In genomic region chr16:474420-475122, GRCh38 we compare ENCODE assay signal across 23 cellular contexts. TPM values are rescaled to one million over a fixed set of nuclear protein-coding genes. Genes with fewer than 3 reads are reported as not detected.
A peak's percentile ranks its signal among the peaks of the same experiment; 100 is the strongest.
DNase-seq lines count a peak whose midpoint lies in the region; ATAC-seq, FAIRE-seq and TF ChIP-seq lines count a peak whose summit lies in the region.
"Had no signal": no experiment of that assay in that cellular context is flagged by ENCODE, and none has a peak within 500 bp of the region (broad histone marks: within the 10 kb centered on the region; RNA-seq: fewer than 3 reads in every experiment).

No MANE protein-coding gene starts in this region.

- H3K4me3 ChIP-seq in kidney (ENCODE audit: low read length in 2 of 2) (peak overlapping the region; percentile 84 to 94), parathyroid adenoma (ENCODE audit: low read depth, low read length) (peak overlapping the region; percentile 17), HAP-1 (no peak overlapping the region)
- H3K4me3 ChIP-seq: coronary artery had no signal

- FAIRE-seq in kidney (lab: Jason Lieb, UNC) (peak; percentile 64), D721Med (lab: Jason Lieb, UNC) (no peak)
- FAIRE-seq: G401.6, GM12891, RCC 7860 had no signal

- H3K27ac ChIP-seq in kidney (ENCODE audit: low read depth in 2 of 2, low read length in 2 of 2), result peak overlapping the region; percentile 94 to 96
- peak overlapping the region; percentile 1 for H3K27ac ChIP-seq in parathyroid adenoma
- H3K27ac ChIP-seq: coronary artery, WERI-Rb-1 had no signal

- H3K9ac ChIP-seq in kidney (ENCODE audit: low read length in 2 of 2), result peak overlapping the region; percentile 31 to 98
- H3K9ac ChIP-seq in parathyroid adenoma, result no peak overlapping the region

- H3K4me1 Mint-ChIP-seq in Calu3 (ENCODE audit: low read depth, unreplicated experiment), result peaks cover 15% of the 10 kb centered on the region
- H3K4me1 Mint-ChIP-seq in brain, result peaks cover 55% of the 10 kb centered on the region
- H3K4me1 Mint-ChIP-seq: activated naive CD8-positive, alpha-beta T cell treated with anti-CD3 and anti-CD28 coated beads, Interleukin-2, amount 50 U/mL, for 24 hours; stimulated activated memory B cell treated with anti-CD40 and anti-IgM and Interleukin-4, amounts not matched to agents 10 μg/mL and 1 μg/mL and 100 μg/mL, for 72 hours; T-cell had no signal

- H3K4me3 Mint-ChIP-seq in Calu3 (ENCODE audit: low read depth, unreplicated experiment), result peak overlapping the region; percentile 50
- peak overlapping the region in 2 of 5 experiments; percentile 16 to 23 for H3K4me3 Mint-ChIP-seq in brain
- H3K4me3 Mint-ChIP-seq: activated CD8-positive, alpha-beta T cell treated with anti-CD3 and anti-CD28 coated beads, Interleukin-2, amount 10 ng/mL, durations not matched to agents 7 days and 5 days; activated naive CD8-positive, alpha-beta T cell treated with anti-CD3 and anti-CD28 coated beads, Interleukin-2, amount 50 U/mL, for 24 hours; CD8-positive, alpha-beta memory T cell; IgD-negative memory B cell; stimulated activated memory B cell treated with anti-CD40 and anti-IgM and Interleukin-4, amounts not matched to agents 10 μg/mL and 1 μg/mL and 100 μg/mL, for 72 hours; T-cell had no signal

- H3K27ac Mint-ChIP-seq in Calu3 (ENCODE audit: unreplicated experiment) (peak overlapping the region; percentile 58), brain (peak overlapping the region; percentile 72 to 98 (median 91))
- H3K27ac Mint-ChIP-seq: activated CD8-positive, alpha-beta T cell treated with anti-CD3 and anti-CD28 coated beads, Interleukin-2, amount 10 ng/mL, durations not matched to agents 7 days and 5 days; activated naive CD8-positive, alpha-beta T cell treated with anti-CD3 and anti-CD28 coated beads, Interleukin-2, amount 50 U/mL, for 24 hours; CD8-positive, alpha-beta memory T cell; IgD-negative memory B cell; stimulated activated memory B cell treated with anti-CD40 and anti-IgM and Interleukin-4, amounts not matched to agents 10 μg/mL and 1 μg/mL and 100 μg/mL, for 72 hours; T-cell had no signal

- peaks cover 0 to 5% of the 10 kb centered on the region in 2 donors for H3K36me3 ChIP-seq in kidney (ENCODE audit: control insufficient read depth in 1 of 2, insufficient read depth in 2 of 2, low read length in 2 of 2)
- no peaks in the 10 kb centered on the region for H3K36me3 ChIP-seq in parathyroid adenoma (ENCODE audit: control insufficient read depth, insufficient read depth, low read length)
- 0 out of 2 replicates have a peak, but pooled peaks cover 3% of the 10 kb centered on the region for H3K36me3 ChIP-seq in HAP-1 (replicated peaks)

- no peaks in the 10 kb centered on the region for H3K9me3 Mint-ChIP-seq in Calu3 (ENCODE audit: low read depth, unreplicated experiment)
- no peaks in the 10 kb centered on the region for H3K9me3 Mint-ChIP-seq in brain
- H3K9me3 Mint-ChIP-seq: activated naive CD8-positive, alpha-beta T cell treated with anti-CD3 and anti-CD28 coated beads, Interleukin-2, amount 50 U/mL, for 24 hours; CD8-positive, alpha-beta memory T cell; IgD-negative memory B cell; stimulated activated memory B cell treated with anti-CD40 and anti-IgM and Interleukin-4, amounts not matched to agents 10 μg/mL and 1 μg/mL and 100 μg/mL, for 72 hours; T-cell had no signal

- H3K9me3 ChIP-seq in kidney (ENCODE audit: control insufficient read depth in 1 of 2, low read length in 2 of 2) (no peaks in the 10 kb centered on the region), parathyroid adenoma (ENCODE audit: control insufficient read depth, low read length) (no peaks in the 10 kb centered on the region), HAP-1 (no peaks in the 10 kb centered on the region)

- peaks cover 16% of the 10 kb centered on the region for H3K79me2 ChIP-seq in parathyroid adenoma

- in situ Hi-C loops in HAP-1 (cut with MboI; ENCODE audit: low sequenced_read_pairs), result no loop called here

- peak overlapping the region; percentile 56 for H3K4me2 ChIP-seq in parathyroid adenoma (ENCODE audit: low read length)

- H3K36me3 Mint-ChIP-seq in Calu3 (ENCODE audit: insufficient read depth, unreplicated experiment), result peaks cover 5% of the 10 kb centered on the region
- H3K36me3 Mint-ChIP-seq in brain, result peaks cover 29% of the 10 kb centered on the region

- no peak for ATAC-seq in HG03108 (IDR thresholded peaks at IDR 0.05; ENCODE audit: unreplicated experiment)
- ATAC-seq: activated CD8-positive, alpha-beta T cell treated with anti-CD3 and anti-CD28 coated beads, Interleukin-2, amount 10 ng/mL, durations not matched to agents 7 days and 5 days; activated naive CD8-positive, alpha-beta T cell treated with anti-CD3 and anti-CD28 coated beads, Interleukin-2, amount 50 U/mL, for 24 hours; stimulated activated memory B cell treated with anti-CD40 and anti-IgM and Interleukin-4, amounts not matched to agents 10 μg/mL and 1 μg/mL and 100 μg/mL, for 72 hours; T-cell had no signal

- H3K4me1 ChIP-seq in kidney (ENCODE audit: control insufficient read depth in 1 of 2, insufficient read depth in 1 of 2, low read depth in 1 of 2, low read length in 2 of 2) (peaks cover 23 to 25% of the 10 kb centered on the region in 2 donors), parathyroid adenoma (peaks cover 8% of the 10 kb centered on the region), HAP-1 (no peaks in the 10 kb centered on the region)

- no TSS peak for BruUV-seq in Calu3 (replicated peaks; lab: Mats Ljungman, UMichigan)

- CTCF ChIA-PET in Calu3 (lab: Charles Lee), result interaction anchor here (0.6 kb wide), 1 partner anchor 33 kb away, joined by 4 read pairs; no protein-coding TSS in a partner anchor

- H2AFZ ChIP-seq in parathyroid adenoma, result no peak overlapping the region

- H3K27me3 Mint-ChIP-seq in Calu3 (ENCODE audit: unreplicated experiment) (no peaks in the 10 kb centered on the region), brain (no peaks in the 10 kb centered on the region)
- H3K27me3 Mint-ChIP-seq: activated naive CD8-positive, alpha-beta T cell treated with anti-CD3 and anti-CD28 coated beads, Interleukin-2, amount 50 U/mL, for 24 hours; CD8-positive, alpha-beta memory T cell; IgD-negative memory B cell; stimulated activated memory B cell treated with anti-CD40 and anti-IgM and Interleukin-4, amounts not matched to agents 10 μg/mL and 1 μg/mL and 100 μg/mL, for 72 hours; T-cell had no signal

- intact Hi-C loops in Calu3 (cut with micrococcal nuclease; ENCODE audit: unreplicated experiment) (no loop called here), kidney (cut with DNase I) (no loop called here)

- H3K27me3 ChIP-seq in parathyroid adenoma (ENCODE audit: control insufficient read depth, insufficient read depth, low read length) (no peaks in the 10 kb centered on the region), HAP-1 (ENCODE audit: low read depth) (no peaks in the 10 kb centered on the region)

- no peak for TF ChIP-seq CTCF in Calu3 (IDR thresholded peaks at IDR 0.05; ENCODE audit: unreplicated experiment)
- no peak for TF ChIP-seq CTCF in brain (conservative IDR thresholded peaks at IDR 0.05)
- TF ChIP-seq CTCF in kidney (IDR thresholded peaks at IDR 0.05; ENCODE audit: borderline replicate concordance, extremely low read depth, insufficient read depth), result no peak
- TF ChIP-seq CTCF in parathyroid adenoma (IDR thresholded peaks at IDR 0.05), result no peak
- TF ChIP-seq CTCF in D721Med (IDR thresholded peaks at IDR 0.05; ENCODE audit: insufficient read depth, missing control alignments), result no peak

- DNase-seq in Calu3 (peak; percentile 26), kidney (no peak), D721Med (ENCODE audit: insufficient read length, low spot score) (no peak), HAP-1 (ENCODE audit: low spot score in 2 of 2) (no peak)
- DNase-seq in stimulated activated CD8-positive, alpha-beta memory T cell treated with anti-CD3 and anti-CD28 coated beads, Interleukin-4, amount 100 ng/mL, for 48 hours, result no peak
- DNase-seq: ACHN; activated CD8-positive, alpha-beta T cell treated with anti-CD3 and anti-CD28 coated beads, Interleukin-2, amount 10 ng/mL, durations not matched to agents 7 days and 5 days; activated naive CD8-positive, alpha-beta T cell treated with anti-CD3 and anti-CD28 coated beads, Interleukin-2, amount 50 U/mL, for 24 hours; CD8-positive, alpha-beta memory T cell; HCEC 1CT; NCI-H2029; NCI-H748 treated with DMSO at 0.1 percent for 48 hours; T-cell; WERI-Rb-1 had no signal

RNA-seq across cellular contexts. Expression of gene RAB11FIP3, which starts 49.1 kb away (rescaled TPM):
- total RNA-seq in Calu3 (2022) (26.6 and 33.7 TPM in 2 replicates), kidney (84.9 TPM)
- polyA plus RNA-seq in brain (ENCODE audit: insufficient read depth, low read depth, low replicate concordance) (39.2 TPM), kidney (ENCODE audit: insufficient read depth, low read depth, low replicate concordance) (162 TPM)

RNA-seq across cellular contexts. Expression of gene CAPN15, which starts 52.9 kb away (rescaled TPM):
- total RNA-seq in Calu3 (2022) (108 and 120 TPM in 2 replicates), kidney (52.9 TPM)
- polyA plus RNA-seq in brain (ENCODE audit: insufficient read depth, low read depth, low replicate concordance) (12.9 TPM), kidney (ENCODE audit: insufficient read depth, low read depth, low replicate concordance) (17.9 TPM)
